In the genomic region with DNA sequence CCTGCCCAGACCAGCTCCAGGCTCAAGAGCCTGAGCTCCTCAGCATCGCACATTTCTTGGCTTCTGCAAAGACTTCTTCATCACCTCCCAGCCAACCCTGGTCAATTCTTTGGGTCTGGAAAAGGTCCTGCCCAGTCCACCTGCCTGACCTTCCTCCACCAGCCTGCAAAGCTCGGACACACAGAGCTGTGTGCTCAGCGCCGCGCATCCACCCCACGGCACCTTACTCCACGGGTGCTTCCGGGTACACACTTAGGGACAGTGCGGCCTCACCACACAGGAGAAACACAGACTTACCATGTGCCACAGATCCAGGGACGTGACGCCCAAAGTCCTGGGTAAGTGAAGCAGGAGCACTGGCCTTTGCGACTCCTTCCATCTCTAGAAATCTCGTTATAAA, we compare ENCODE assay signal across 23 cellular contexts.
"Had no signal": no experiment of that assay in that cellular context is flagged by ENCODE, and none has a peak within 500 bp of the region (broad histone marks: within the 10 kb centered on the region; RNA-seq: fewer than 3 reads in every experiment).

No MANE protein-coding gene starts in this region.

- H3K27me3 ChIP-seq: hepatocyte, right lobe of liver, tibial nerve, uterus had no signal

- H3K36me3 ChIP-seq: left ventricle myocardium inferior, right lobe of liver, tibial nerve, uterus had no signal

- DNase-seq: islet precursor cell; left ventricle myocardium inferior; mesendoderm; naive B cell; natural killer cell; nephron progenitor cell; nucleus accumbens; psoas muscle; right lobe of liver; stimulated activated CD4-positive, alpha-beta T cell treated with anti-CD3 and anti-CD28 coated beads, Interleukin-1b, Interleukin-23, amount 100 ng/mL, for 48 hours; stimulated activated CD4-positive, alpha-beta T cell treated with anti-CD3 and anti-CD28 coated beads, Interleukin-2, amount 100 ng/mL, for 48 hours; stimulated activated CD4-positive, alpha-beta T cell treated with anti-CD3 and anti-CD28 coated beads, Interleukin-4, amount 100 ng/mL, for 4 hours; stimulated activated CD8-positive, alpha-beta memory T cell treated with anti-CD3 and anti-CD28 coated beads, Interleukin-4, amount 100 ng/mL, for 48 hours; stimulated activated naive CD4-positive, alpha-beta T cell treated with Interleukin-2 at 50 U/mL for 16 hours; stimulated activated naive CD8-positive, alpha-beta T cell treated with anti-CD3 and anti-CD28 coated beads, Interleukin-15, amount 100 ng/mL, for 72 hours; substantia nigra; uterus had no signal

- H3K4me1 ChIP-seq: parathyroid adenoma, right lobe of liver, uterus had no signal

- H3K4me3 ChIP-seq: hepatocyte, left ventricle myocardium inferior, lung, psoas muscle, right lobe of liver, smooth muscle cell, tibial nerve, uterus had no signal

- H3K9ac ChIP-seq: parathyroid adenoma had no signal

- H2AFZ ChIP-seq: hepatocyte, parathyroid adenoma had no signal

- ATAC-seq: natural killer cell; psoas muscle; right lobe of liver; stimulated activated memory B cell treated with anti-CD40 and anti-IgM and Interleukin-4, amounts not matched to agents 10 μg/mL and 1 μg/mL and 100 μg/mL, for 72 hours; stimulated activated naive CD8-positive, alpha-beta T cell treated with anti-CD3 and anti-CD28 coated beads, Interleukin-15, amount 100 ng/mL, for 72 hours had no signal

- H3K79me2 ChIP-seq: hepatocyte, parathyroid adenoma had no signal

- H3K4me2 ChIP-seq: hepatocyte, smooth muscle cell had no signal

- H3K27ac ChIP-seq: hepatocyte, left ventricle myocardium inferior, parathyroid adenoma, psoas muscle, right lobe of liver, tibial nerve, uterus had no signal

- H3K9me3 ChIP-seq: left ventricle myocardium inferior, psoas muscle, right lobe of liver, tibial nerve, uterus had no signal
